In the genomic region with DNA sequence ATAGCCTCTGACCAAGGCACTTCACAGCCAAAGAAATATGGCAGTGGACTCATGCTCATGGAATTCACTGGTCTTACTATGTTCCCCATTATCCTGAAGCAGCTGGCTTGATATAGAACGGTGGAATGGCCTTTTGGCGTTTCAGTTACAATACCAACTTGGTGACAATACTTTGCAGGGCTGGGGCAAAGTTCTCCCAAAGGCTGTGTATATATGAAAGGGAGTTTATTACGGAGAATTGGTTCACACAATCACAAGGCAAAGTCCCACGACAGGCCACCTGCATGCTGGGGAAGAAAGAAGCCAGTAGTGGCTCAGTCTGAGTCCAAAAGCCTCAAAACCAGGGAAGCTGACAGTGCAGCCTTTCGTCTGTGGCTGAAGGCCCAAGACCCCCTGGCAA, we compare ENCODE assay signal across 28 cellular contexts.
"Had no signal": no experiment of that assay in that cellular context is flagged by ENCODE, and none has a peak within 500 bp of the region (broad histone marks: within the 10 kb centered on the region; RNA-seq: fewer than 3 reads in every experiment).

No MANE protein-coding gene starts in this region.

- H3K27me3 Mint-ChIP-seq: dendritic cell treated with granulocyte-macrophage colony-stimulating factor and Interleukin-4, amounts not matched to agents 40 ng/mL and 50 ng/mL, for 4 days; effector memory CD8-positive, alpha-beta T cell had no signal

- H3K27ac ChIP-seq: colonic mucosa, coronary artery, dorsolateral prefrontal cortex, epithelial cell of prostate, esophagus squamous epithelium, foreskin keratinocyte, gastrocnemius medialis, gastroesophageal sphincter, heart left ventricle, heart right ventricle had no signal

- ATAC-seq: effector memory CD8-positive, alpha-beta T cell; esophagus mucosa; foreskin keratinocyte; gastrocnemius medialis; gastroesophageal sphincter; heart left ventricle; heart right ventricle had no signal

- H3K9me3 ChIP-seq: colonic mucosa, esophagus squamous epithelium, gastrocnemius medialis had no signal

- H3K27ac Mint-ChIP-seq: dendritic cell treated with granulocyte-macrophage colony-stimulating factor and Interleukin-4, amounts not matched to agents 40 ng/mL and 50 ng/mL, for 4 days; effector memory CD8-positive, alpha-beta T cell; endodermal cell had no signal

- H3K4me1 ChIP-seq: colonic mucosa, esophagus squamous epithelium, foreskin keratinocyte, gastrocnemius medialis, gastroesophageal sphincter, heart left ventricle, heart right ventricle had no signal

- H3K9me3 Mint-ChIP-seq: effector memory CD8-positive, alpha-beta T cell had no signal

- H3K4me3 ChIP-seq: colonic mucosa, coronary artery, dorsolateral prefrontal cortex, esophagus squamous epithelium, gastrocnemius medialis, gastroesophageal sphincter, heart left ventricle, heart right ventricle had no signal

- DNase-seq: colonic mucosa; cortex of kidney; dermis blood vessel endothelial cell; dorsolateral prefrontal cortex; effector CD4-positive, alpha-beta T cell; effector CD8-positive, alpha-beta T cell; effector memory CD4-positive, alpha-beta T cell; effector memory CD8-positive, alpha-beta T cell; endodermal cell; erythroblast; esophagus squamous epithelium; foreskin fibroblast; foreskin keratinocyte; foreskin melanocyte; gastrocnemius medialis; glutamatergic neuron; head of caudate nucleus; heart left ventricle; heart right ventricle had no signal

- FAIRE-seq: colon, endometrium, endothelial cell of umbilical vein, frontal cortex had no signal

- H3K4me3 Mint-ChIP-seq: dendritic cell treated with granulocyte-macrophage colony-stimulating factor and Interleukin-4, amounts not matched to agents 40 ng/mL and 50 ng/mL, for 4 days; effector memory CD8-positive, alpha-beta T cell; endodermal cell had no signal

- H3K27me3 ChIP-seq: colonic mucosa, dorsolateral prefrontal cortex, esophagus squamous epithelium, gastrocnemius medialis, gastroesophageal sphincter, heart left ventricle, heart right ventricle had no signal

- H3K36me3 ChIP-seq: colonic mucosa, esophagus squamous epithelium, gastrocnemius medialis, gastroesophageal sphincter, heart left ventricle, heart right ventricle had no signal
